5 cellular contexts compared by ENCODE assay signal in genomic region chr17:21696842-21697507, GRCh38. TPM values are rescaled to one million over a fixed set of nuclear protein-coding genes. Genes with fewer than 3 reads are reported as not detected.
"Had no signal": no experiment of that assay in that cellular context is flagged by ENCODE, and none has a peak within 500 bp of the region (broad histone marks: within the 10 kb centered on the region; RNA-seq: fewer than 3 reads in every experiment).

No MANE protein-coding gene starts in this region.

RNA-seq across cellular contexts. Expression of gene KCNJ18, which starts 4.7 kb away (rescaled TPM):
- total RNA-seq: K562, M059J, Peyer's patch, SJCRH30, SK-MEL-5 had no signal
- polyA plus RNA-seq: K562 had no signal
